In genomic region chr13:43268632-43269031, GRCh38 we compare ENCODE assay signal across 13 cellular contexts.
DNase-seq lines count a peak whose midpoint lies in the region; ATAC-seq and TF ChIP-seq lines count a peak whose summit lies in the region.
"Had no signal": no experiment of that assay in that cellular context is flagged by ENCODE, and none has a peak within 500 bp of the region (broad histone marks: within the 10 kb centered on the region; RNA-seq: fewer than 3 reads in every experiment).

No MANE protein-coding gene starts in this region.

- peak overlapping the region in 1 of 2 donors; percentile 79 for H3K27ac ChIP-seq in lung (ENCODE audit: low read depth in 1 of 2, low read length in 1 of 2)
- H3K27ac ChIP-seq in vagina: peak overlapping the region; percentile 11
- H3K27ac ChIP-seq: thoracic aorta, WERI-Rb-1 had no signal

- H3K4me3 Mint-ChIP-seq in chondrocyte (ENCODE audit: unreplicated experiment): no peak overlapping the region
- H3K4me3 Mint-ChIP-seq: activated T-helper 1 cell treated with anti-CD3 and anti-CD28 coated beads, Interleukin-12 subunit alpha, Interleukin-12 subunit beta, Interleukin-2, Interleukin-4 antibody, amounts not matched to agents 30 ng/mL and 10 ng/mL and 1 ng/mL, durations not matched to agents 14 hours and 24 hours and 36 hours had no signal

- DNase-seq in Right ventricle myocardium superior: no peak
- no peak for DNase-seq in cardiac septum (ENCODE audit: low spot score)
- no peak for DNase-seq in chondrocyte (ENCODE audit: low spot score)
- DNase-seq in lung (ENCODE audit: low spot score): no peak
- no peak for DNase-seq in vagina (ENCODE audit: extremely low spot score in 2 of 2)
- no peak for DNase-seq in activated CD4-positive, alpha-beta T cell treated with anti-CD3 and anti-CD28 coated beads, Interleukin-2, amount 50 U/mL, for 1 hour
- no peak for DNase-seq in activated CD4-positive, alpha-beta T cell treated with anti-CD3 and anti-CD28 coated beads, Interleukin-2, amount 50 U/mL, for 4 hours
- DNase-seq in activated CD4-positive, alpha-beta T cell treated with anti-CD3 and anti-CD28 coated beads, Interleukin-2, amount 50 U/mL, for 48 hours: no peak
- DNase-seq: central memory CD4-positive, alpha-beta T cell; KBM-7; WERI-Rb-1 had no signal

- H3K36me3 ChIP-seq in lung (ENCODE audit: control insufficient read depth in 2 of 2, insufficient read depth in 2 of 2, low read length in 2 of 2) (no peaks in the 10 kb centered on the region), vagina (no peaks in the 10 kb centered on the region)
- H3K36me3 ChIP-seq: thoracic aorta, WERI-Rb-1 had no signal

- H3K36me3 Mint-ChIP-seq in chondrocyte (ENCODE audit: low read depth): no peaks in the 10 kb centered on the region

- WGBS in lung, 2 donors: 49 to 74% methylated on average over 2 of the region's 2 CpGs

- ATAC-seq in Right ventricle myocardium superior (ENCODE audit: poor library complexity) (peak; percentile 81), lung (ENCODE audit: insufficient read depth, low FRiP score) (peak; percentile 25)

- peaks cover 34% of the 10 kb centered on the region for H3K4me1 Mint-ChIP-seq in chondrocyte (ENCODE audit: low read depth)

- TF ChIP-seq POLR2A in vagina (IDR thresholded peaks at IDR 0.05): no peak

- TF ChIP-seq CTCF in chondrocyte (IDR thresholded peaks at IDR 0.05) (no peak), lung (IDR thresholded peaks at IDR 0.05; ENCODE audit: control extremely low read depth, extremely low read depth) (no peak), vagina (IDR thresholded peaks at IDR 0.05) (no peak)

- H3K9me3 ChIP-seq in lung (ENCODE audit: control insufficient read depth in 2 of 2, insufficient read depth in 1 of 2, low read length in 1 of 2) (no peaks in the 10 kb centered on the region), vagina (no peaks in the 10 kb centered on the region)
- H3K9me3 ChIP-seq: thoracic aorta had no signal

- intact Hi-C loops in Right ventricle myocardium superior (cut with DNase I) (no loop called here), cardiac septum (cut with DNase I) (no loop called here), vagina (cut with DNase I) (no loop called here)

- H3K9me3 Mint-ChIP-seq in chondrocyte (ENCODE audit: low read depth): no peaks in the 10 kb centered on the region
- H3K9me3 Mint-ChIP-seq: activated T-helper 1 cell treated with anti-CD3 and anti-CD28 coated beads, Interleukin-12 subunit alpha, Interleukin-12 subunit beta, Interleukin-2, Interleukin-4 antibody, amounts not matched to agents 30 ng/mL and 10 ng/mL and 1 ng/mL, durations not matched to agents 14 hours and 24 hours and 36 hours had no signal

- H3K27me3 Mint-ChIP-seq in chondrocyte (ENCODE audit: low read depth): no peaks in the 10 kb centered on the region

- H3K27ac Mint-ChIP-seq in chondrocyte (ENCODE audit: unreplicated experiment): peak overlapping the region; percentile 64
- H3K27ac Mint-ChIP-seq: activated T-helper 1 cell treated with anti-CD3 and anti-CD28 coated beads, Interleukin-12 subunit alpha, Interleukin-12 subunit beta, Interleukin-2, Interleukin-4 antibody, amounts not matched to agents 30 ng/mL and 10 ng/mL and 1 ng/mL, durations not matched to agents 14 hours and 24 hours and 36 hours had no signal

- no peak overlapping the region for H3K4me3 ChIP-seq in lung
- no peak overlapping the region for H3K4me3 ChIP-seq in vagina

- H3K27me3 ChIP-seq in lung (ENCODE audit: control insufficient read depth, insufficient read depth) (no peaks in the 10 kb centered on the region), vagina (no peaks in the 10 kb centered on the region)

- H3K4me1 ChIP-seq in lung (ENCODE audit: control insufficient read depth in 2 of 2, insufficient read depth in 2 of 2, low read length in 2 of 2) (peaks cover 0 to 9% of the 10 kb centered on the region in 2 donors), vagina (peaks cover 24% of the 10 kb centered on the region)
